ENCODE assay signal across 22 cellular contexts in genomic region chrX:108299704-108300103, GRCh38.
DNase-seq lines count a peak whose midpoint lies in the region; ATAC-seq and TF ChIP-seq lines count a peak whose summit lies in the region.
"Had no signal": no experiment of that assay in that cellular context is flagged by ENCODE, and none has a peak within 500 bp of the region (broad histone marks: within the 10 kb centered on the region; RNA-seq: fewer than 3 reads in every experiment).

No MANE protein-coding gene starts in this region.

- dilution Hi-C loops in mammary epithelial cell (cut with HindIII; ENCODE audit: low sequenced_read_pairs) = no loop called here

- peak overlapping the region; percentile 6 for H3K9ac ChIP-seq in mammary epithelial cell (ENCODE audit: insufficient read depth, low read length)
- H3K9ac ChIP-seq in parathyroid adenoma = no peak overlapping the region

- no peaks in the 10 kb centered on the region for H3K27me3 ChIP-seq in mammary epithelial cell (ENCODE audit: insufficient read depth, low read length)
- no peaks in the 10 kb centered on the region for H3K27me3 ChIP-seq in parathyroid adenoma (ENCODE audit: control insufficient read depth, insufficient read depth, low read length)
- H3K27me3 ChIP-seq: SJSA1 had no signal

- no peaks in the 10 kb centered on the region for H3K9me3 ChIP-seq in mammary epithelial cell (replicated peaks; ENCODE audit: insufficient read depth, low read length)
- no peaks in the 10 kb centered on the region for H3K9me3 ChIP-seq in parathyroid adenoma (ENCODE audit: control insufficient read depth, low read length)
- H3K9me3 ChIP-seq: HAP-1, left ventricle myocardium inferior, SJSA1 had no signal

- ATAC-seq in GM18909 (IDR thresholded peaks at IDR 0.05; ENCODE audit: poor library complexity, unreplicated experiment) (peak; percentile 8), HG02884 (IDR thresholded peaks at IDR 0.05; ENCODE audit: unreplicated experiment) (peak; percentile 7)
- ATAC-seq: PC-3, right cardiac atrium, T-helper 17 cell had no signal

- DNase-seq in mammary epithelial cell = no peak
- DNase-seq in G401 (ENCODE audit: low spot score) = no peak
- no peak for DNase-seq in ACHN
- DNase-seq in caudate nucleus (lab: John Stamatoyannopoulos, UW) = no peak
- DNase-seq: activated gamma-delta T cell; amygdala; CD8-positive, alpha-beta memory T cell; head of caudate nucleus; left ventricle myocardium inferior; MM.1S; NCI-H146; NCI-H748 treated with DMSO at 0.1 percent for 48 hours; occipital lobe; PC-3; right cardiac atrium; stimulated activated CD4-positive, alpha-beta T cell treated with anti-CD3 and anti-CD28 coated beads, Interleukin-15, amount 100 ng/mL, for 24 hours; T-helper 17 cell had no signal

- WGBS in mammary epithelial cell (ENCODE audit: low coverage, missing lambda C conversion rate) = 0% methylated on average over 1 of the region's 1 CpG

- no peaks in the 10 kb centered on the region for H4K20me1 ChIP-seq in mammary epithelial cell (ENCODE audit: insufficient read depth, low read length)

- H3K27ac ChIP-seq in mammary epithelial cell (ENCODE audit: insufficient read depth, low read depth, low read length) = peak overlapping the region; percentile 53
- no peak overlapping the region for H3K27ac ChIP-seq in parathyroid adenoma
- no peak overlapping the region for H3K27ac ChIP-seq in caudate nucleus (ENCODE audit: low read depth, low read length)
- H3K27ac ChIP-seq: left ventricle myocardium inferior, SJSA1 had no signal

- H3K4me2 ChIP-seq in mammary epithelial cell (ENCODE audit: insufficient read depth, low read depth, low read length) = peak overlapping the region; percentile 33
- H3K4me2 ChIP-seq in parathyroid adenoma (ENCODE audit: low read length) = no peak overlapping the region

- peaks cover 21% of the 10 kb centered on the region for H3K4me1 ChIP-seq in mammary epithelial cell (ENCODE audit: insufficient read depth, low read length)
- H3K4me1 ChIP-seq in parathyroid adenoma = peaks cover 5% of the 10 kb centered on the region
- H3K4me1 ChIP-seq: left ventricle myocardium inferior, SJSA1 had no signal

- CTCF ChIA-PET in mammary epithelial cell (lab: Charles Lee; ENCODE audit: low non-redundant PET) = no interaction called here

- no peak overlapping the region for H3K4me3 ChIP-seq in mammary epithelial cell (replicated peaks in 1 of 3; ENCODE audit: insufficient read depth in 1 of 3, low read depth in 2 of 3, low read length in 3 of 3)
- H3K4me3 ChIP-seq in parathyroid adenoma (ENCODE audit: low read depth, low read length) = no peak overlapping the region
- H3K4me3 ChIP-seq: HAP-1, left ventricle myocardium inferior, SJSA1 had no signal

- H3K79me2 ChIP-seq in mammary epithelial cell (ENCODE audit: insufficient read depth, low read length) (no peaks in the 10 kb centered on the region), parathyroid adenoma (no peaks in the 10 kb centered on the region)

- in situ Hi-C loops in mammary epithelial cell (cut with MboI; ENCODE audit: low sequenced_read_pairs in 2 of 2) (no loop called here), G401 (cut with HindIII; ENCODE audit: low sequenced_read_pairs) (no loop called here), ACHN (cut with HindIII; ENCODE audit: low pct_ligation_motif_present, low pct_unique_long_range_greater_than_20kb, low sequenced_read_pairs) (no loop called here)

- TF ChIP-seq CTCF in mammary epithelial cell (conservative IDR thresholded peaks at IDR 0.05 in 1 of 2, IDR thresholded peaks at IDR 0.05 in 1 of 2; ENCODE audit: extremely low read depth in 1 of 2, insufficient read depth in 1 of 2, low read depth in 1 of 2, low read length in 2 of 2) = no peak
- no peak for TF ChIP-seq CTCF in parathyroid adenoma (IDR thresholded peaks at IDR 0.05)

- H2AFZ ChIP-seq in mammary epithelial cell (ENCODE audit: low read depth, low read length) (peak overlapping the region; percentile 12), parathyroid adenoma (peak overlapping the region; percentile 60)

- H3K36me3 ChIP-seq in mammary epithelial cell (ENCODE audit: insufficient read depth, low read length) = no peaks in the 10 kb centered on the region
- no peaks in the 10 kb centered on the region for H3K36me3 ChIP-seq in parathyroid adenoma (ENCODE audit: control insufficient read depth, insufficient read depth, low read length)
- H3K36me3 ChIP-seq: HAP-1, left ventricle myocardium inferior, SJSA1 had no signal

- intact Hi-C loops in mammary epithelial cell (cut with micrococcal nuclease) = loop anchor here (5.0 kb wide), 1 partner anchor 143 kb away; no protein-coding TSS in a partner anchor

- BruUV-seq in mammary epithelial cell (replicated peaks; lab: Mats Ljungman, UMichigan) = no TSS peak
